In genomic region chr2:152804687-152805408, GRCh38 we compare ENCODE assay signal across 1 cellular context.
TF ChIP-seq lines count a peak whose summit lies in the region.

No MANE protein-coding gene starts in this region.

TF ChIP-seq in HepG2, 621 proteins besides CTCF, POLR2A, EP300 and RAD21 (continued from another document):
- TF ChIP-seq HNF4A (CRISPR knock-in tag; IDR thresholded peaks at IDR 0.05), result no peak
